In the genomic region with DNA sequence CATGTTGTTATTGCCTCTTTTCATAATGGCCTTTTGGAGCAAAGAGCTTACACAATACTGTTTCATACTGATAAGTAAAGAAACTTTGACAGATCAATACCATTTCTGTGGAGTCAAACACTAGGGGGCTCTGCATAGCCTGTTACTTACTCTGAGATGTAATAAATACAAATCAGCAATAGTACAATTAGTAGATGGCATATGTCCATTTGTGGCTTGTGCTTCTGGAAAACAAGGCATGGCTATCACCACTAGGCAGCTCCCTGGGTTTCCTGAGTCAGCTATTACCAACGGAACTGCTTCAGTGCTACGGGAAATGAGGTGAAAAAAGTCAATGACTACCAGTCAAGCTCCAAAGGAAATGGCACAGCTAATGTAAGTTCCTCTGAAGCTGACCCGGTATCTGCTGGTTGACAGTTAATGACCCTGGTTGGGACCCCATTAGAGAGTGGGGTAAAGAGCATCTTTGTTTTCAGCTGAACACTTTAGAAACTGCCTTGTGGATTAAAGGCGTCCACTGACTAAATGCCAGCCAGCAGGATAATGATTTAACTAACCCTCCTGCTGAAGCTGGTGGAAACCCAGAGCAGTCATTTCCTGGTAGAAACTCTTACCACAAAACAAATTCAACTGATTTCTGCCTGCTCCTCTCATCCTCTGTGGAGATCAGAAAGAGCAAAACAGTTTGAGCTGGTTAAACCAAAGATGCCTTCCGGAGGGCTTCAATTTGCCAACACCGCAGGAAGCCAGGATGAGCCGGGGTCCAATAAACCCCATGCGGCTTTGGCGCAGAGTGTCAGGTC, we compare ENCODE assay signal across 8 cellular contexts.
DNase-seq lines count a peak whose midpoint lies in the region; ATAC-seq and TF ChIP-seq lines count a peak whose summit lies in the region.

No MANE protein-coding gene starts in this region.

- no peak overlapping the region for H3K27ac ChIP-seq in Panc1 (ENCODE audit: low read length)
- no peak overlapping the region for H3K27ac ChIP-seq in mammary epithelial cell (ENCODE audit: insufficient read depth, low read depth, low read length)
- peak overlapping the region; percentile 7 for H3K27ac ChIP-seq in mesendoderm (ENCODE audit: low read depth, low read length)
- no peak overlapping the region for H3K27ac ChIP-seq in SJCRH30

- H3K18ac ChIP-seq in mesendoderm (ENCODE audit: low read length): no peak overlapping the region

- no TSS peak for BruUV-seq in Panc1 (replicated peaks; lab: Mats Ljungman, UMichigan)
- BruUV-seq in mammary epithelial cell (replicated peaks; lab: Mats Ljungman, UMichigan): no TSS peak

- H3K27me3 ChIP-seq in Panc1 (ENCODE audit: control insufficient read depth, insufficient read depth, low read length) (peaks cover 2% of the 10 kb centered on the region; the same call in 1 of the 2 replicates), mammary epithelial cell (ENCODE audit: insufficient read depth, low read length) (no peaks in the 10 kb centered on the region), mesendoderm (ENCODE audit: insufficient read depth, low read length, poor library complexity) (no peaks in the 10 kb centered on the region), SJCRH30 (no peaks in the 10 kb centered on the region)

- H3K36me3 ChIP-seq in Panc1 (ENCODE audit: control insufficient read depth, insufficient read depth, low read length) (no peaks in the 10 kb centered on the region), mammary epithelial cell (ENCODE audit: insufficient read depth, low read length) (no peaks in the 10 kb centered on the region), mesendoderm (ENCODE audit: control insufficient read depth, insufficient read depth, low read length) (no peaks in the 10 kb centered on the region), SJCRH30 (no peaks in the 10 kb centered on the region)

- dilution Hi-C loops in mammary epithelial cell (cut with HindIII; ENCODE audit: low sequenced_read_pairs): no loop called here

- no peak overlapping the region for H2BK120ac ChIP-seq in mesendoderm (ENCODE audit: low read depth, low read length)

- H4K8ac ChIP-seq in mesendoderm (ENCODE audit: low read depth, low read length): no peak overlapping the region

- no peaks in the 10 kb centered on the region for H3K79me1 ChIP-seq in mesendoderm (ENCODE audit: low read length)

- H3K9me3 ChIP-seq in Panc1 (ENCODE audit: control insufficient read depth, insufficient read depth, low read depth, low read length) (no peaks in the 10 kb centered on the region), mammary epithelial cell (replicated peaks; ENCODE audit: insufficient read depth, low read length) (no peaks in the 10 kb centered on the region), SJCRH30 (replicated peaks) (no peaks in the 10 kb centered on the region)

- no peak overlapping the region for H3K9ac ChIP-seq in mammary epithelial cell (ENCODE audit: insufficient read depth, low read length)
- H3K9ac ChIP-seq in mesendoderm (ENCODE audit: low read length): no peak overlapping the region

- no peak overlapping the region for H3K23ac ChIP-seq in mesendoderm (ENCODE audit: low read length)

- no peak overlapping the region for H4K5ac ChIP-seq in mesendoderm (ENCODE audit: low read length)

- no peak overlapping the region for H3K4ac ChIP-seq in mesendoderm (ENCODE audit: low read depth, low read length)

- peak; percentile 42 for DNase-seq in DMS 273 (lab: John Stamatoyannopoulos, UW; ENCODE audit: unreplicated experiment)
- no peak for DNase-seq in DMS 273 treated with DMSO at 0.1 percent for 48 hours (lab: John Stamatoyannopoulos, UW)
- no peak for DNase-seq in Panc1 (ENCODE audit: low read depth, low spot score)
- DNase-seq in mammary epithelial cell: peak; percentile 59
- peak; percentile 78 for DNase-seq in mesendoderm
- no peak for DNase-seq in NCI-H2029 treated with DMSO at 0.1 percent for 48 hours (lab: John Stamatoyannopoulos, UW)
- DNase-seq in SJCRH30: no peak
- no peak for DNase-seq in NOMO-1 treated with dmso at 0.1 percent for 144 hours (lab: John Stamatoyannopoulos, UW; ENCODE audit: unreplicated experiment)

- no peak overlapping the region for H3K56ac ChIP-seq in mesendoderm (ENCODE audit: low read length)

- in situ Hi-C loops in Panc1 (cut with HindIII; ENCODE audit: low pct_unique_long_range_greater_than_20kb, low sequenced_read_pairs): no loop called here
- in situ Hi-C loops in mammary epithelial cell (cut with MboI; ENCODE audit: low sequenced_read_pairs in 2 of 2): loop anchor here in 1 of 2 donors (10.0 kb wide), 1 partner anchor 330 kb away; no protein-coding TSS in a partner anchor

- POLR2A ChIA-PET in Panc1 (lab: Charles Lee): interaction anchor here (0.6 kb wide), 1 partner anchor 202 kb away, joined by 4 read pairs; no protein-coding TSS in a partner anchor

- TF ChIP-seq CTCF in Panc1 (IDR thresholded peaks at IDR 0.05) (peak; percentile 35), mammary epithelial cell (conservative IDR thresholded peaks at IDR 0.05 in 1 of 2, IDR thresholded peaks at IDR 0.05 in 1 of 2; ENCODE audit: extremely low read depth in 1 of 2, insufficient read depth in 1 of 2, low read depth in 1 of 2, low read length in 2 of 2) (peak; percentile 36 to 52)

- WGBS in mammary epithelial cell (ENCODE audit: low coverage, missing lambda C conversion rate): 89% methylated on average over 9 of the region's 9 CpGs
- no CpG with 5 or more reads among the region's 9 CpGs for WGBS in mesendoderm (ENCODE audit: extremely low coverage, insufficient coverage, low lambda C conversion rate)

- no peak for ATAC-seq in Panc1

- no peak overlapping the region for H2AFZ ChIP-seq in mammary epithelial cell (ENCODE audit: low read depth, low read length)

- H3K4me2 ChIP-seq in mammary epithelial cell (ENCODE audit: insufficient read depth, low read depth, low read length) (no peak overlapping the region), mesendoderm (ENCODE audit: low read length) (no peak overlapping the region)

- H3K79me2 ChIP-seq in mammary epithelial cell (ENCODE audit: insufficient read depth, low read length): no peaks in the 10 kb centered on the region
- no peaks in the 10 kb centered on the region for H3K79me2 ChIP-seq in mesendoderm (ENCODE audit: control insufficient read depth, insufficient read depth, low read length)

- H2BK15ac ChIP-seq in mesendoderm (replicated peaks; ENCODE audit: low read depth): peak overlapping the region; percentile 22

- intact Hi-C loops in Panc1 (cut with micrococcal nuclease; ENCODE audit: unreplicated experiment) (no loop called here), mammary epithelial cell (cut with micrococcal nuclease) (loop anchor here (2.0 to 5.0 kb wide), 4 partner anchors 114 to 1322 kb away; partner anchors contain the start of gene HMGCR)

- H2AK5ac ChIP-seq in mesendoderm (ENCODE audit: low read length): no peak overlapping the region

- H3K4me3 ChIP-seq in Panc1 (ENCODE audit: low read depth in 2 of 2, low read length in 2 of 2): no peak overlapping the region
- H3K4me3 ChIP-seq in mammary epithelial cell (replicated peaks in 1 of 3; ENCODE audit: insufficient read depth in 1 of 3, low read depth in 2 of 3, low read length in 3 of 3): no peak overlapping the region
- H3K4me3 ChIP-seq in mesendoderm (ENCODE audit: low read length): no peak overlapping the region
- H3K4me3 ChIP-seq in SJCRH30: no peak overlapping the region

- no peaks in the 10 kb centered on the region for H4K20me1 ChIP-seq in mammary epithelial cell (ENCODE audit: insufficient read depth, low read length)

- CTCF ChIA-PET in Panc1 (lab: Charles Lee): no interaction called here
- CTCF ChIA-PET in mammary epithelial cell (lab: Charles Lee; ENCODE audit: low non-redundant PET): no interaction called here

- peak overlapping the region; percentile 27 for H2BK5ac ChIP-seq in mesendoderm (ENCODE audit: low read length)

- no peaks in the 10 kb centered on the region for H3K4me1 ChIP-seq in Panc1 (ENCODE audit: control insufficient read depth, insufficient read depth, low read length)
- H3K4me1 ChIP-seq in mammary epithelial cell (ENCODE audit: insufficient read depth, low read length): no peaks in the 10 kb centered on the region
- H3K4me1 ChIP-seq in mesendoderm (ENCODE audit: control insufficient read depth, low read depth, low read length): peaks cover 11% of the 10 kb centered on the region
- H3K4me1 ChIP-seq in SJCRH30: no peaks in the 10 kb centered on the region

Comparison
In these comparisons a context has a peak if more than half of its experiments do, and no peak if none do; other contexts are left out.
1. DNase-seq: peak in DMS 273 (single experiment), mammary epithelial cell (single experiment) and mesendoderm (single experiment); none in DMS 273 treated with DMSO at 0.1 percent for 48 hours (single experiment), Panc1 (single experiment), NCI-H2029 treated with DMSO at 0.1 percent for 48 hours (single experiment), SJCRH30 (0 of 2) and NOMO-1 treated with dmso at 0.1 percent for 144 hours (single experiment).